Comparison of ENCODE assay signal across 11 cellular contexts in the genomic region with DNA sequence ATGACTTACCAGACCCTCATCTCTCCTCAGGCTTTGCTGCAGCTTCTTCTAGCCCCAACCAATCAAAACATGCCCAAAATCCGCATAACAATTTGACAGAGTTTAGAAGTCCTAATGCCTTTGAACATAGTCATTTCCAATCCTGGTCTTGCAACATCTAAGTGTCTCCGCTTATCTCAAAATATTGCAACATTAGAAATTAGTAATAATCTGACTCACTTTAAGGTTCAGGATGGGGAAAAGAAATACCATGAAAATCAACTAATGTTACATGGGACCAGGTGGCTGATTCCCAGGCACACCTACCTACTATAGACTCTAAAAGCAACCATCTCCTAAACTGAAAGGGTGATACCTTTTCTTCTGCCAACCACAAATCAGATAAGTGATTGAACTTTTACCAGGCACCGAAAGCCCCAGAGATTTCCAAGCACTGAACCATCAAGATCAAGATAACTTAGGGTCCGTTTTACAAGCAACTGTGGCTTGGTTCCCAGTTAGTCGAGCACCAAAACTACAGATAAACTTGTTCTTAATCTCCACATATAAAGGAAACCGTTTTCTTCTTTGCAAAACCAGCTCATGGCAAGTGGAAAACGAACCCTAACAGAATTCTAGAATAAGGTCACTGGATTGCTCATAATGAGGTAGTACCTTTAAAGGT. TPM values are rescaled to one million over a fixed set of nuclear protein-coding genes. Genes with fewer than 3 reads are reported as not detected.
DNase-seq lines count a peak whose midpoint lies in the region; ATAC-seq and TF ChIP-seq lines count a peak whose summit lies in the region.
"Had no signal": no experiment of that assay in that cellular context is flagged by ENCODE, and none has a peak within 500 bp of the region (broad histone marks: within the 10 kb centered on the region; RNA-seq: fewer than 3 reads in every experiment).

No MANE protein-coding gene starts in this region.

- H3K27me3 Mint-ChIP-seq in Calu3 (ENCODE audit: unreplicated experiment) (no peaks in the 10 kb centered on the region), MCF 10A (ENCODE audit: insufficient read depth, unreplicated experiment) (no peaks in the 10 kb centered on the region)
- H3K27me3 Mint-ChIP-seq in naive thymus-derived CD4-positive, alpha-beta T cell: no peaks in the 10 kb centered on the region

- H3K27ac ChIP-seq in naive thymus-derived CD4-positive, alpha-beta T cell (ENCODE audit: low read depth, low read length): no peak overlapping the region
- H3K27ac ChIP-seq: SK-N-MC had no signal

- CTCF ChIA-PET in Calu3 (lab: Charles Lee): no interaction called here
- CTCF ChIA-PET in MCF 10A (lab: Yijun Ruan, JAX): interaction anchor here (1.0 to 1.9 kb wide), 4 partner anchors 10 to 40 kb away, joined by 3 to 8 read pairs (median 4); no protein-coding TSS in a partner anchor
- CTCF ChIA-PET in naive thymus-derived CD4-positive, alpha-beta T cell (lab: Charles Lee): interaction anchor here (0.9 to 1.8 kb wide), 2 partner anchors 14 to 87 kb away, joined by 3 to 4 read pairs; partner anchors contain the start of gene ERN1

- H3K4me3 Mint-ChIP-seq in Calu3 (ENCODE audit: low read depth, unreplicated experiment): no peak overlapping the region
- peak overlapping the region; percentile 67 for H3K4me3 Mint-ChIP-seq in MCF 10A (ENCODE audit: unreplicated experiment)
- peak overlapping the region in 8 of 10 donors; percentile 8 to 52 (median 34) for H3K4me3 Mint-ChIP-seq in naive thymus-derived CD4-positive, alpha-beta T cell

- no peak for TF ChIP-seq CTCF in Calu3 (IDR thresholded peaks at IDR 0.05; ENCODE audit: unreplicated experiment)
- TF ChIP-seq CTCF in MCF 10A (IDR thresholded peaks at IDR 0.05; ENCODE audit: unreplicated experiment): no peak

- H3K4me3 ChIP-seq in naive thymus-derived CD4-positive, alpha-beta T cell (ENCODE audit: low read length): no peak overlapping the region
- H3K4me3 ChIP-seq: SK-N-MC had no signal

- H3K4me1 ChIP-seq in naive thymus-derived CD4-positive, alpha-beta T cell (ENCODE audit: control insufficient read depth in 2 of 2, insufficient read depth in 2 of 2, low read length in 2 of 2): peaks cover 24 to 40% of the 10 kb centered on the region in 2 donors

- peaks cover 16% of the 10 kb centered on the region for H3K4me1 Mint-ChIP-seq in Calu3 (ENCODE audit: low read depth, unreplicated experiment)
- H3K4me1 Mint-ChIP-seq in MCF 10A (ENCODE audit: insufficient read depth, unreplicated experiment): peaks cover 48% of the 10 kb centered on the region
- peaks cover 41 to 57% (median 47%) of the 10 kb centered on the region in 7 donors for H3K4me1 Mint-ChIP-seq in naive thymus-derived CD4-positive, alpha-beta T cell

- DNase-seq in Calu3 (no peak), M059J (ENCODE audit: low read depth) (peak; percentile 70), MCF 10A (ENCODE audit: unreplicated experiment) (peak; percentile 84), HuH-7.5 (ENCODE audit: low spot score) (no peak), NCI-H748 treated with DMSO at 0.1 percent for 48 hours (lab: John Stamatoyannopoulos, UW) (no peak)
- no peak for DNase-seq in naive thymus-derived CD4-positive, alpha-beta T cell
- DNase-seq: anterior cingulate cortex, nucleus accumbens had no signal

- no peaks in the 10 kb centered on the region for H3K9me3 ChIP-seq in naive thymus-derived CD4-positive, alpha-beta T cell (ENCODE audit: control insufficient read depth in 2 of 3, low read length in 3 of 3)

- POLR2A ChIA-PET in MCF 10A (lab: Yijun Ruan, JAX): interaction anchor here (0.6 to 8.9 kb wide), 12 partner anchors 10 to 391 kb away, joined by 3 to 111 read pairs (median 25); partner anchors contain the start of genes CEP95, DDX5 and ERN1
- POLR2A ChIA-PET in naive thymus-derived CD4-positive, alpha-beta T cell (lab: Charles Lee): interaction anchor here (0.5 to 1.0 kb wide), 6 partner anchors 11 to 850 kb away, joined by 3 to 4 read pairs (median 4); no protein-coding TSS in a partner anchor

- peaks cover 6% of the 10 kb centered on the region for H3K36me3 Mint-ChIP-seq in Calu3 (ENCODE audit: insufficient read depth, unreplicated experiment)
- H3K36me3 Mint-ChIP-seq in MCF 10A (ENCODE audit: insufficient read depth, unreplicated experiment): peaks cover 36% of the 10 kb centered on the region
- H3K36me3 Mint-ChIP-seq in naive thymus-derived CD4-positive, alpha-beta T cell: peaks cover under 1 to 45% (median 10%) of the 10 kb centered on the region in 5 donors

- H3K27ac Mint-ChIP-seq in Calu3 (ENCODE audit: unreplicated experiment) (peak overlapping the region; percentile 64), MCF 10A (ENCODE audit: low read depth, unreplicated experiment) (peak overlapping the region; percentile 97)
- H3K27ac Mint-ChIP-seq in naive thymus-derived CD4-positive, alpha-beta T cell: peak overlapping the region in 4 of 9 donors; percentile 16 to 62 (median 44)

- no peaks in the 10 kb centered on the region for H3K36me3 ChIP-seq in naive thymus-derived CD4-positive, alpha-beta T cell (ENCODE audit: control insufficient read depth in 2 of 3, insufficient read depth in 3 of 3, low read length in 3 of 3)

- no peaks in the 10 kb centered on the region for H3K27me3 ChIP-seq in naive thymus-derived CD4-positive, alpha-beta T cell (ENCODE audit: control insufficient read depth in 2 of 2, insufficient read depth in 2 of 2, low read length in 2 of 2)

- ATAC-seq in naive thymus-derived CD4-positive, alpha-beta T cell: peak; percentile 44
- no peak for ATAC-seq in HG03025 (IDR thresholded peaks at IDR 0.05; ENCODE audit: low FRiP score, unreplicated experiment)
- no peak for ATAC-seq in HG02885 (IDR thresholded peaks at IDR 0.05; ENCODE audit: poor library complexity, unreplicated experiment)

- intact Hi-C loops in Calu3 (cut with micrococcal nuclease; ENCODE audit: unreplicated experiment) (no loop called here), MCF 10A (cut with micrococcal nuclease) (no loop called here)
- intact Hi-C loops in naive thymus-derived CD4-positive, alpha-beta T cell (cut with micrococcal nuclease): no loop called here

- H3K9me3 Mint-ChIP-seq in Calu3 (ENCODE audit: low read depth, unreplicated experiment) (no peaks in the 10 kb centered on the region), MCF 10A (ENCODE audit: unreplicated experiment) (no peaks in the 10 kb centered on the region)
- peaks cover 0 to 2% (median 0%) of the 10 kb centered on the region in 11 donors for H3K9me3 Mint-ChIP-seq in naive thymus-derived CD4-positive, alpha-beta T cell

- BruUV-seq in Calu3 (replicated peaks; lab: Mats Ljungman, UMichigan): no TSS peak
- no TSS peak for BruUV-seq in MCF 10A (replicated peaks; lab: Mats Ljungman, UMichigan)

RNA-seq across cellular contexts. Expression of gene ERN1, which starts 13.9 kb away (rescaled TPM):
- total RNA-seq in Calu3 (2022): 16.5 and 17.3 TPM in 2 replicates
- total RNA-seq in M059J (2014; rRNA removed; shearing (Covaris generic)): 0.98 and 1.5 TPM in 2 replicates
- total RNA-seq in MCF 10A (2022): 79.5 and 87.0 TPM in 2 replicates
- total RNA-seq in naive thymus-derived CD4-positive, alpha-beta T cell: 100 to 1,000 TPM in 1 of 5 experiments, 10 to 100 TPM in 4; 52.6 to 110 (median 62.9) TPM
- polyA plus RNA-seq in naive thymus-derived CD4-positive, alpha-beta T cell: 10 to 100 TPM; 15.7 to 19.7 TPM

Comparison
In these comparisons a context has a peak if more than half of its experiments do, and no peak if none do; other contexts are left out.
1. DNase-seq: peak in M059J (single experiment) and MCF 10A (single experiment); none in Calu3 (single experiment), naive thymus-derived CD4-positive, alpha-beta T cell (0 of 9), HuH-7.5 (single experiment) and NCI-H748 treated with DMSO at 0.1 percent for 48 hours (single experiment).